In the genomic region with DNA sequence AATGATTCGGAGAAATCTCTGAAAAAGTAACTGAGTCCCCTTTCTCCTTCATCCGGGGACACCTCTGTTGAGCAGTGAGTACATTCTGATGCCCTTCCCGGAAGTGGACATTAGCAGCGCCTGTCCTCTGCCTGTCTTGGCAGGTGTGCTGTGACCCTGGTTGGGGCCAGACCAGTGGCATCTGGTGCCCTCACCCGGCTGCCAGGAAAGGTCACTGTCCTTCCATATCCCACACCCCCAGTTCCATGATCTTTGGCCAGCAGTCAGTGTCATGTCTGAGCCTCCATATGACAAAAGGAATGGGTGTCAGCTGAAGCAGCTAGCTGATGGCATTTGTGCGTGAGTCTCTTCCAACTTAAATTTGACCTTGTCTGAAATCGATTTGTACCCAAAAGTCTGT, we compare ENCODE assay signal across 13 cellular contexts.
DNase-seq lines count a peak whose midpoint lies in the region; ATAC-seq and TF ChIP-seq lines count a peak whose summit lies in the region.
"Had no signal": no experiment of that assay in that cellular context is flagged by ENCODE, and none has a peak within 500 bp of the region (broad histone marks: within the 10 kb centered on the region; RNA-seq: fewer than 3 reads in every experiment).

No MANE protein-coding gene starts in this region.

- no TSS peak for BruUV-seq in MCF 10A (replicated peaks; lab: Mats Ljungman, UMichigan)

- H2AFZ ChIP-seq in mesenchymal stem cell (ENCODE audit: low read depth, low read length): no peak overlapping the region

- H3K4me3 ChIP-seq in breast epithelium (no peak overlapping the region), mesenchymal stem cell (ENCODE audit: insufficient read depth in 1 of 2, low read depth in 1 of 2, low read length in 2 of 2) (no peak overlapping the region)
- H3K4me3 ChIP-seq: Peyer's patch had no signal

- intact Hi-C loops in MCF 10A (cut with micrococcal nuclease) (no loop called here), breast epithelium (cut with DNase I; ENCODE audit: low total_unique reads) (no loop called here)

- H3K27ac Mint-ChIP-seq in MCF 10A (ENCODE audit: low read depth, unreplicated experiment) (peak overlapping the region; percentile 6), type B pancreatic cell (peak overlapping the region; percentile 53)
- H3K27ac Mint-ChIP-seq in activated CD8-positive, alpha-beta T cell treated with anti-CD3 and anti-CD28 coated beads, Interleukin-2, amount 10 ng/mL, durations not matched to agents 7 days and 5 days: peak overlapping the region; percentile 70

- peaks cover 11% of the 10 kb centered on the region for H3K4me1 Mint-ChIP-seq in MCF 10A (ENCODE audit: insufficient read depth, unreplicated experiment)
- peaks cover 74% of the 10 kb centered on the region for H3K4me1 Mint-ChIP-seq in activated CD8-positive, alpha-beta T cell treated with anti-CD3 and anti-CD28 coated beads, Interleukin-2, amount 10 ng/mL, durations not matched to agents 7 days and 5 days (ENCODE audit: low read depth)
- peaks cover 48% of the 10 kb centered on the region for H3K4me1 Mint-ChIP-seq in type B pancreatic cell (ENCODE audit: unreplicated experiment)

- H3K9me3 Mint-ChIP-seq in MCF 10A (ENCODE audit: unreplicated experiment) (no peaks in the 10 kb centered on the region), type B pancreatic cell (no peaks in the 10 kb centered on the region)
- H3K9me3 Mint-ChIP-seq in activated CD8-positive, alpha-beta T cell treated with anti-CD3 and anti-CD28 coated beads, Interleukin-2, amount 10 ng/mL, durations not matched to agents 7 days and 5 days (ENCODE audit: insufficient read depth): no peaks in the 10 kb centered on the region
- H3K9me3 Mint-ChIP-seq: WTC11 had no signal

- H3K36me3 ChIP-seq in breast epithelium: no peaks in the 10 kb centered on the region
- H3K36me3 ChIP-seq in mesenchymal stem cell (ENCODE audit: control insufficient read depth in 1 of 2, insufficient read depth in 2 of 2, low read depth in 1 of 2, low read length in 2 of 2): peaks cover 0 to 16% of the 10 kb centered on the region in 2 experiments
- H3K36me3 ChIP-seq: brain microvascular endothelial cell, Peyer's patch had no signal

- DNase-seq in MCF 10A (ENCODE audit: unreplicated experiment) (no peak), breast epithelium (ENCODE audit: low spot score in 2 of 2) (no peak), mesenchymal stem cell (no peak), type B pancreatic cell (ENCODE audit: extremely low spot score, unreplicated experiment) (no peak), NCI-H345 (lab: John Stamatoyannopoulos, UW) (no peak), NCI-H2227 (lab: John Stamatoyannopoulos, UW; ENCODE audit: unreplicated experiment) (no peak), NCI-H128 (lab: John Stamatoyannopoulos, UW; ENCODE audit: unreplicated experiment) (no peak)
- DNase-seq in activated CD8-positive, alpha-beta T cell treated with anti-CD3 and anti-CD28 coated beads, Interleukin-2, amount 10 ng/mL, durations not matched to agents 7 days and 5 days: no peak
- DNase-seq: brain microvascular endothelial cell, NCI-H2107, NCI-H82, Peyer's patch had no signal

- no peak overlapping the region for H4K91ac ChIP-seq in mesenchymal stem cell (ENCODE audit: low read length)

- CTCF ChIA-PET in MCF 10A (lab: Yijun Ruan, JAX): no interaction called here
- CTCF ChIA-PET in activated CD8-positive, alpha-beta T cell treated with anti-CD3 and anti-CD28 coated beads, Interleukin-2, amount 10 ng/mL, durations not matched to agents 7 days and 5 days (lab: Charles Lee): no interaction called here

- no peak overlapping the region for H3K4me3 Mint-ChIP-seq in MCF 10A (ENCODE audit: unreplicated experiment)
- H3K4me3 Mint-ChIP-seq in activated CD8-positive, alpha-beta T cell treated with anti-CD3 and anti-CD28 coated beads, Interleukin-2, amount 10 ng/mL, durations not matched to agents 7 days and 5 days: no peak overlapping the region
- H3K4me3 Mint-ChIP-seq in type B pancreatic cell: no peak overlapping the region
- H3K4me3 Mint-ChIP-seq: WTC11 had no signal

- H4K8ac ChIP-seq in mesenchymal stem cell (ENCODE audit: low read length): no peak overlapping the region

- peak overlapping the region in 1 of 2 experiments; percentile 5 for H3K14ac ChIP-seq in mesenchymal stem cell (ENCODE audit: low read length in 2 of 2)

- H3K27me3 ChIP-seq in breast epithelium (no peaks in the 10 kb centered on the region), mesenchymal stem cell (ENCODE audit: control insufficient read depth in 1 of 2, insufficient read depth in 1 of 2, low read length in 2 of 2) (no peaks in the 10 kb centered on the region)
- H3K27me3 ChIP-seq: brain microvascular endothelial cell, Peyer's patch had no signal

- no peak overlapping the region for H3K23ac ChIP-seq in mesenchymal stem cell (ENCODE audit: low read length in 2 of 2)

- H3K18ac ChIP-seq in mesenchymal stem cell (ENCODE audit: low read depth in 1 of 2, low read length in 2 of 2): peak overlapping the region; percentile 8 to 40

- H3K4ac ChIP-seq in mesenchymal stem cell (ENCODE audit: low read depth in 1 of 2, low read length in 2 of 2): no peak overlapping the region

- no peak for TF ChIP-seq CTCF in MCF 10A (IDR thresholded peaks at IDR 0.05; ENCODE audit: unreplicated experiment)
- no peak for TF ChIP-seq CTCF in breast epithelium (IDR thresholded peaks at IDR 0.05)
- TF ChIP-seq CTCF in type B pancreatic cell (conservative IDR thresholded peaks at IDR 0.05): no peak

- no peak overlapping the region for H3K27ac ChIP-seq in breast epithelium
- no peak overlapping the region for H3K27ac ChIP-seq in mesenchymal stem cell (ENCODE audit: low read length, poor library complexity, severe bottlenecking)
- H3K27ac ChIP-seq: Peyer's patch had no signal

- H3K79me1 ChIP-seq in mesenchymal stem cell (replicated peaks; ENCODE audit: low read length, poor library complexity, severe bottlenecking): peaks cover 53% of the 10 kb centered on the region

- peak overlapping the region in 1 of 2 experiments; percentile 65 for H2BK12ac ChIP-seq in mesenchymal stem cell (ENCODE audit: low read length in 2 of 2)

- TF ChIP-seq POLR2A in breast epithelium (IDR thresholded peaks at IDR 0.05): no peak

- no peak overlapping the region for H2BK5ac ChIP-seq in mesenchymal stem cell (ENCODE audit: low read depth, low read length, poor library complexity, severe bottlenecking)

- H2AK5ac ChIP-seq in mesenchymal stem cell (ENCODE audit: low read length, severe bottlenecking): no peak overlapping the region

- H2BK15ac ChIP-seq in mesenchymal stem cell (ENCODE audit: low read depth, poor library complexity, severe bottlenecking): no peak overlapping the region

- 98% methylated on average over 7 of the region's 7 CpGs for WGBS in mesenchymal stem cell

- no peaks in the 10 kb centered on the region for H3K4me1 ChIP-seq in breast epithelium
- peaks cover 33% of the 10 kb centered on the region for H3K4me1 ChIP-seq in mesenchymal stem cell (ENCODE audit: control insufficient read depth, insufficient read depth, low read depth, low read length)

- H3K9me3 ChIP-seq in breast epithelium (no peaks in the 10 kb centered on the region), mesenchymal stem cell (ENCODE audit: control insufficient read depth, low read length) (no peaks in the 10 kb centered on the region)
- H3K9me3 ChIP-seq: Peyer's patch had no signal

- H3K27me3 Mint-ChIP-seq in MCF 10A (ENCODE audit: insufficient read depth, unreplicated experiment) (no peaks in the 10 kb centered on the region), type B pancreatic cell (no peaks in the 10 kb centered on the region)
- H3K27me3 Mint-ChIP-seq in activated CD8-positive, alpha-beta T cell treated with anti-CD3 and anti-CD28 coated beads, Interleukin-2, amount 10 ng/mL, durations not matched to agents 7 days and 5 days (ENCODE audit: low read depth): no peaks in the 10 kb centered on the region

- no peak overlapping the region for H2BK120ac ChIP-seq in mesenchymal stem cell (ENCODE audit: low read depth, low read length)

- no peak for ATAC-seq in activated CD8-positive, alpha-beta T cell treated with anti-CD3 and anti-CD28 coated beads, Interleukin-2, amount 10 ng/mL, durations not matched to agents 7 days and 5 days
- ATAC-seq: WTC11 had no signal

- no peak overlapping the region for H3K9ac ChIP-seq in mesenchymal stem cell (ENCODE audit: low read length)

- POLR2A ChIA-PET in MCF 10A (lab: Yijun Ruan, JAX): interaction anchor here (0.6 kb wide), 1 partner anchor 67 kb away, joined by 4 read pairs; no protein-coding TSS in a partner anchor
- POLR2A ChIA-PET in activated CD8-positive, alpha-beta T cell treated with anti-CD3 and anti-CD28 coated beads, Interleukin-2, amount 10 ng/mL, durations not matched to agents 7 days and 5 days (lab: Charles Lee): no interaction called here

- H3K36me3 Mint-ChIP-seq in MCF 10A (ENCODE audit: insufficient read depth, unreplicated experiment) (peaks cover 17% of the 10 kb centered on the region), type B pancreatic cell (peaks cover 37% of the 10 kb centered on the region)
- peaks cover 73% of the 10 kb centered on the region for H3K36me3 Mint-ChIP-seq in activated CD8-positive, alpha-beta T cell treated with anti-CD3 and anti-CD28 coated beads, Interleukin-2, amount 10 ng/mL, durations not matched to agents 7 days and 5 days (ENCODE audit: low read depth)
- H3K36me3 Mint-ChIP-seq: WTC11 had no signal

- no peak overlapping the region for H3K4me2 ChIP-seq in mesenchymal stem cell (ENCODE audit: low read length, poor library complexity, severe bottlenecking)

Comparison
In these comparisons a context has a peak if more than half of its experiments do, and no peak if none do; other contexts are left out.
1. H3K27ac Mint-ChIP-seq: peak in every context shown above with its lines; median percentile 70 in activated CD8-positive, alpha-beta T cell treated with anti-CD3 and anti-CD28 coated beads, Interleukin-2, amount 10 ng/mL, durations not matched to agents 7 days and 5 days; 53 in type B pancreatic cell; 6 in MCF 10A.